In genomic region chr3:109910772-109911171, GRCh38 we compare ENCODE assay signal across 22 cellular contexts.
DNase-seq lines count a peak whose midpoint lies in the region; ATAC-seq, FAIRE-seq and TF ChIP-seq lines count a peak whose summit lies in the region.
"Had no signal": no experiment of that assay in that cellular context is flagged by ENCODE, and none has a peak within 500 bp of the region (broad histone marks: within the 10 kb centered on the region; RNA-seq: fewer than 3 reads in every experiment).

No MANE protein-coding gene starts in this region.

- no peak overlapping the region for H4K5ac ChIP-seq in H1 (ENCODE audit: insufficient read length, low read depth, low read length)

- no peak for TF ChIP-seq CTCF in H1 (IDR thresholded peaks at IDR 0.05; ENCODE audit: control extremely low read depth in 1 of 3, insufficient read depth in 1 of 3, low read depth in 1 of 3, low read length in 3 of 3)
- TF ChIP-seq CTCF in WERI-Rb-1 (IDR thresholded peaks at IDR 0.05; ENCODE audit: low read depth, low read length), result no peak

- ATAC-seq in GM19395 (IDR thresholded peaks at IDR 0.05; ENCODE audit: unreplicated experiment), result no peak
- no peak for ATAC-seq in HG02852 (IDR thresholded peaks at IDR 0.05; ENCODE audit: unreplicated experiment)
- ATAC-seq: Right ventricle myocardium inferior had no signal

- H2BK15ac ChIP-seq in H1 (ENCODE audit: low read length), result no peak overlapping the region

- no peak for FAIRE-seq in H1 (lab: Jason Lieb, UNC)
- FAIRE-seq: GM12891 had no signal

- 97% methylated on average over 6 of the region's 6 CpGs; no CpG with 5 or more reads in 1 of the 2 experiments for WGBS in H1 (ENCODE audit: extremely low coverage in 1 of 2, insufficient coverage in 1 of 2, insufficient read length in 1 of 2, insufficient replicate concordance in 2 of 2, low coverage in 1 of 2, low lambda C conversion rate in 2 of 2, missing lambda C conversion rate in 1 of 2), 2 experiments

- H3K4ac ChIP-seq in H1 (replicated peaks; ENCODE audit: insufficient read length, low read depth, low read length), result no peak overlapping the region

- no peak overlapping the region for H3K4me3 ChIP-seq in H1 (ENCODE audit: extremely low read depth in 1 of 4, insufficient read depth in 2 of 4, low read depth in 3 of 4, low read length in 4 of 4)
- H3K4me3 ChIP-seq in WERI-Rb-1 (ENCODE audit: low read depth, low read length), result no peak overlapping the region
- H3K4me3 ChIP-seq: BLaER1, HAP-1, SJSA1 had no signal

- H2AFZ ChIP-seq in H1 (ENCODE audit: low read length), result no peak overlapping the region

- H3K4me1 ChIP-seq in H1 (replicated peaks in 1 of 4; ENCODE audit: control insufficient read depth in 3 of 4, insufficient read depth in 4 of 4, low read length in 3 of 4), result no peaks in the 10 kb centered on the region
- H3K4me1 ChIP-seq: BLaER1, HAP-1, SJSA1 had no signal

- CTCF ChIA-PET in H1 (lab: Charles Lee; ENCODE audit: partially characterized antibody), result interaction anchor here (1.3 to 1.7 kb wide), 2 partner anchors 8 to 11 kb away, joined by 4 read pairs; no protein-coding TSS in a partner anchor

- H3K27me3 ChIP-seq in H1 (replicated peaks in 1 of 4; ENCODE audit: control insufficient read depth in 3 of 4, extremely low read depth in 1 of 4, insufficient read depth in 3 of 4, low read length in 3 of 4) (no peaks in the 10 kb centered on the region), WERI-Rb-1 (ENCODE audit: insufficient read depth, low read depth, severe bottlenecking) (no peaks in the 10 kb centered on the region)
- H3K27me3 ChIP-seq: BLaER1, SJSA1 had no signal

- no peaks in the 10 kb centered on the region for H4K20me1 ChIP-seq in H1 (replicated peaks in 1 of 2; ENCODE audit: control insufficient read depth in 1 of 2, insufficient read depth in 2 of 2, low read length in 2 of 2)
- H4K20me1 ChIP-seq: BLaER1 had no signal

- no peak overlapping the region for H2BK120ac ChIP-seq in H1 (replicated peaks; ENCODE audit: low read depth, low read length)

- H3K79me1 ChIP-seq in H1 (ENCODE audit: low read depth, low read length), result no peaks in the 10 kb centered on the region

- H2BK5ac ChIP-seq in H1 (ENCODE audit: low read depth, low read length), result no peak overlapping the region

- no peak overlapping the region for H3K14ac ChIP-seq in H1 (ENCODE audit: insufficient read length)

- H3K79me2 ChIP-seq in H1 (ENCODE audit: control insufficient read depth in 1 of 2, insufficient read depth in 2 of 2, low read length in 2 of 2), result no peaks in the 10 kb centered on the region

- DNase-seq in DMS 273 (lab: John Stamatoyannopoulos, UW; ENCODE audit: unreplicated experiment) (peak; percentile 28), NCI-H524 (lab: John Stamatoyannopoulos, UW) (peak; percentile 39 to 74), H1 (ENCODE audit: low read depth in 1 of 2, low spot score in 2 of 2) (no peak), kidney tubule cell (ENCODE audit: low spot score) (peak; percentile 11), WERI-Rb-1 (no peak)
- DNase-seq: CD4-positive, alpha-beta T cell; COR-L47; DMS153; IMR-90; NCI-H1105 treated with DMSO at 0.1 percent for 48 hours; NCI-H2081; NCI-H2171 treated with DMSO at 0.1 percent for 48 hours; NCI-H446 treated with DMSO at 0.1 percent for 48 hours; NCI-H748 treated with DMSO at 0.1 percent for 48 hours had no signal

- H3K27ac ChIP-seq in H1 (ENCODE audit: low read depth, low read length) (no peak overlapping the region), WERI-Rb-1 (no peak overlapping the region)
- H3K27ac ChIP-seq: BLaER1, KMS-11, SJSA1 had no signal

- H4K8ac ChIP-seq in H1 (ENCODE audit: extremely low read depth, insufficient read depth, low read length), result peak overlapping the region; percentile 25; the same call in 1 of the 2 replicates

- TF ChIP-seq RAD21 in H1 (IDR thresholded peaks at IDR 0.05 in 1 of 2, conservative IDR thresholded peaks at IDR 0.05 in 1 of 2; ENCODE audit: low read depth in 2 of 2, low read length in 2 of 2), result no peak

- no peak overlapping the region for H2BK12ac ChIP-seq in H1 (ENCODE audit: low read depth, low read length)

- H3K56ac ChIP-seq in H1 (replicated peaks; ENCODE audit: insufficient read length, low read depth, low read length), result no peak overlapping the region

- no peak overlapping the region for H3K4me2 ChIP-seq in H1 (ENCODE audit: insufficient read depth in 1 of 2, low read depth in 2 of 2, low read length in 2 of 2)
- H3K4me2 ChIP-seq: BLaER1, KMS-11 had no signal

- POLR2A ChIA-PET in H1 (lab: Charles Lee; ENCODE audit: partially characterized antibody), result no interaction called here

- TF ChIP-seq EP300 in H1 (IDR thresholded peaks at IDR 0.05; ENCODE audit: borderline replicate concordance in 1 of 2, low read depth in 2 of 2, low read length in 2 of 2), result no peak

- H3K9ac ChIP-seq in H1 (replicated peaks in 1 of 4; ENCODE audit: extremely low read depth in 1 of 4, low read depth in 3 of 4, low read length in 3 of 4), result no peak overlapping the region
- H3K9ac ChIP-seq: BLaER1, KMS-11 had no signal

- H4K91ac ChIP-seq in H1 (replicated peaks; ENCODE audit: insufficient read length, low read length), result no peak overlapping the region

- H3K36me3 ChIP-seq in H1 (ENCODE audit: control insufficient read depth in 2 of 4, insufficient read depth in 4 of 4, low read length in 3 of 4), result no peaks in the 10 kb centered on the region
- no peaks in the 10 kb centered on the region for H3K36me3 ChIP-seq in WERI-Rb-1
- H3K36me3 ChIP-seq: BLaER1, HAP-1, SJSA1 had no signal

- TF ChIP-seq POLR2A in H1 (IDR thresholded peaks at IDR 0.05; ENCODE audit: control extremely low read depth in 1 of 2, low read depth in 2 of 2, low read length in 2 of 2), result no peak

- H3K18ac ChIP-seq in H1 (ENCODE audit: extremely low read depth, low read length), result no peak overlapping the region

- H3K23ac ChIP-seq in H1 (ENCODE audit: insufficient read length), result no peak overlapping the region

- no peak overlapping the region for H2BK20ac ChIP-seq in H1 (ENCODE audit: low read length)

- no peak overlapping the region for H2AK5ac ChIP-seq in H1 (ENCODE audit: low read depth, low read length)

- H3K9me3 ChIP-seq in H1 (ENCODE audit: insufficient read depth in 2 of 2, low read depth in 1 of 2, low read length in 1 of 2) (peaks cover 4 to 5% of the 10 kb centered on the region in 2 experiments; a peak in 3 of 4 replicates), WERI-Rb-1 (ENCODE audit: severe bottlenecking) (peaks cover 3% of the 10 kb centered on the region)
- H3K9me3 ChIP-seq: HAP-1, SJSA1 had no signal

- H3K23me2 ChIP-seq in H1 (ENCODE audit: low read depth, low read length), result no peaks in the 10 kb centered on the region

TF ChIP-seq in H1, 55 proteins besides CTCF, POLR2A, EP300 and RAD21:
- TF ChIP-seq SIX5 (IDR thresholded peaks at IDR 0.05; ENCODE audit: low read depth, low read length) (no peak), TEAD4 (IDR thresholded peaks at IDR 0.05; ENCODE audit: low read depth, low read length) (no peak), RXRA (IDR thresholded peaks at IDR 0.05; ENCODE audit: insufficient read depth, low read depth, low read length) (no peak), RBBP5 (IDR thresholded peaks at IDR 0.05; ENCODE audit: borderline replicate concordance, low read depth, low read length) (no peak), SIRT6 (IDR thresholded peaks at IDR 0.05; ENCODE audit: low read length) (no peak), HDAC6 (IDR thresholded peaks at IDR 0.05; ENCODE audit: low read depth, low read length) (no peak), NRF1 (IDR thresholded peaks at IDR 0.05; ENCODE audit: low read depth, low read length) (no peak), KDM1A (IDR thresholded peaks at IDR 0.05; ENCODE audit: borderline replicate concordance, low read length) (no peak), BRCA1 (IDR thresholded peaks at IDR 0.05; ENCODE audit: low read depth, low read length) (no peak), TAF1 (IDR thresholded peaks at IDR 0.05; ENCODE audit: low read depth, low read length) (no peak), TBP (IDR thresholded peaks at IDR 0.05; ENCODE audit: low read depth, low read length) (no peak), RNF2 (IDR thresholded peaks at IDR 0.05; ENCODE audit: borderline replicate concordance, low read depth, low read length, missing control alignments, poor library complexity, severe bottlenecking) (no peak), CBX8 (IDR thresholded peaks at IDR 0.05; ENCODE audit: borderline replicate concordance, low read depth, low read length) (no peak), CREB1 (IDR thresholded peaks at IDR 0.05) (no peak), TAF7 (optimal IDR thresholded peaks at IDR 0.05; ENCODE audit: borderline replicate concordance, low read depth, low read length) (no peak), E2F6 (IDR thresholded peaks at IDR 0.05) (no peak), CHD2 (IDR thresholded peaks at IDR 0.05; ENCODE audit: low read length) (no peak), GTF2F1 (IDR thresholded peaks at IDR 0.05; ENCODE audit: borderline replicate concordance, low read depth, low read length) (no peak), SRF (IDR thresholded peaks at IDR 0.05; ENCODE audit: low read depth, low read length) (no peak)

Comparison
In these comparisons a context has a peak if more than half of its experiments do, and no peak if none do; other contexts are left out.
1. DNase-seq: peak in DMS 273 (single experiment), NCI-H524 (2 of 2) and kidney tubule cell (single experiment); none in H1 (0 of 2) and WERI-Rb-1 (single experiment).